14 cellular contexts compared by ENCODE assay signal in the genomic region with DNA sequence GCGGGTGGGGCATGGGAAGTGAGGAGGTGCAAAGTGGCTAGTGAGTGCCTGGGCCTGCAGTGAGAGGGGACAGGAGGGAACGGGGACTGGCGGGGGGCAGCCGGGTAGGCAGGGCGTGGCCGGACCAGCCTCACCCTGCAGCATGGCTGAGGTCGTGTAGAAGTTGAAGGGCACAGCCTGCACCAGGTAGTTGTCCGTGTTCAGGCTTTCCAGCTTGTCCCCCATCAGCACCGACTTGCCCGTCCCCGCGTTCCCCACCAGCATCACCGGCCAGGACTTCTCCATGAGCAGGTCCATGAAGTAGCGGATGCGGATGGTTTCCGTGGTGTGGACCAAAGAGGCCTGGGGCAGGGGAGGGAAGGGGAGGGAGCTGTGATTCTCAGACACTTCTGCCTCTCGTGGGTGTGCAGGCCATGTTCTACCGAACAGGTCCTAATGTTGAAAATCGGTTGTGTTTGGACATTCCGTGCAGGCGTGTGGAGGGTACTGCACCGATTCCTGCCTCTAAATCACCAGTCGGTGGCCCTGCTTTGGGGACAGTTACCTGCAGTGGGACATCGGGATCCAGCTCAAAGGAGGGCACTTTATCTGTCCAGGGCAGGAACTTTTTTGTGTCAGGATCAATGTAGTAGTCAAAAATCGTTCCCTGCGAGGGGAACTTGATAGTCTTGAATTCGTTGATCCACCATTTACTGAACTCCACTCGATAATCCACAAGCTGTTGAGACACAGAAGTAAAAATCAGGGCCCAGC.
DNase-seq lines count a peak whose midpoint lies in the region; ATAC-seq and TF ChIP-seq lines count a peak whose summit lies in the region.
"Had no signal": no experiment of that assay in that cellular context is flagged by ENCODE, and none has a peak within 500 bp of the region (broad histone marks: within the 10 kb centered on the region; RNA-seq: fewer than 3 reads in every experiment).

No MANE protein-coding gene starts in this region.

- H3K27ac Mint-ChIP-seq in activated CD4-positive, alpha-beta memory T cell treated with anti-CD3 and anti-CD28 coated beads for 36 hours, result no peak overlapping the region
- H3K27ac Mint-ChIP-seq in activated CD4-positive, alpha-beta memory T cell treated with anti-CD3 and anti-CD28 coated beads, Interleukin-2, amount 10 ng/mL, durations not matched to agents 7 days and 5 days, result no peak overlapping the region

- H3K4me2 ChIP-seq in KMS-11, result peak overlapping the region; percentile 77
- peak overlapping the region; percentile 83 for H3K4me2 ChIP-seq in smooth muscle cell

- 87% methylated on average over 21 of the region's 28 CpGs for WGBS in smooth muscle cell (ENCODE audit: low lambda C conversion rate)
- WGBS in testis, 2 donors, result 85 to 87% methylated on average over 22 to 28 of the region's 28 CpGs

- H3K79me2 ChIP-seq in KMS-11 (ENCODE audit: insufficient read depth, low read depth) (no peaks in the 10 kb centered on the region; the same call in 1 of the 2 replicates), smooth muscle cell (ENCODE audit: low read depth) (no peaks in the 10 kb centered on the region)

- POLR2A ChIA-PET in activated CD4-positive, alpha-beta memory T cell treated with anti-CD3 and anti-CD28 coated beads for 36 hours (lab: Charles Lee), result no interaction called here
- POLR2A ChIA-PET in activated CD4-positive, alpha-beta memory T cell treated with anti-CD3 and anti-CD28 coated beads, Interleukin-2, amount 10 ng/mL, durations not matched to agents 7 days and 5 days (lab: Charles Lee), result interaction anchor here (0.6 kb wide), 1 partner anchor 301 kb away, joined by 3 read pairs; no protein-coding TSS in a partner anchor

- H3K4me3 ChIP-seq in KMS-11 (IDR thresholded peaks at IDR 0.05; ENCODE audit: insufficient read depth, low read depth, low read length) (no peak overlapping the region), dorsolateral prefrontal cortex (peak overlapping the region in 13 of 59 donors; percentile 39 to 63 (median 51)), smooth muscle cell (peak overlapping the region; percentile 46), testis (no peak overlapping the region)

- ATAC-seq in HG03457 (IDR thresholded peaks at IDR 0.05; ENCODE audit: unreplicated experiment), result no peak

- CTCF ChIA-PET in activated CD4-positive, alpha-beta memory T cell treated with anti-CD3 and anti-CD28 coated beads for 36 hours (lab: Charles Lee), result interaction anchor here (3.3 kb wide), 1 partner anchor 11 kb away, joined by 11 read pairs; no protein-coding TSS in a partner anchor
- CTCF ChIA-PET in activated CD4-positive, alpha-beta memory T cell treated with anti-CD3 and anti-CD28 coated beads, Interleukin-2, amount 10 ng/mL, durations not matched to agents 7 days and 5 days (lab: Charles Lee), result interaction anchor here (0.6 kb wide), 1 partner anchor 127 kb away, joined by 3 read pairs; no protein-coding TSS in a partner anchor

- no peak for DNase-seq in activated CD4-positive, alpha-beta memory T cell treated with anti-CD3 and anti-CD28 coated beads for 36 hours
- DNase-seq in activated CD4-positive, alpha-beta memory T cell treated with anti-CD3 and anti-CD28 coated beads, Interleukin-2, amount 10 ng/mL, durations not matched to agents 7 days and 5 days, result no peak
- DNase-seq in dorsolateral prefrontal cortex, result no peak
- DNase-seq in smooth muscle cell (lab: John Stamatoyannopoulos, UW; ENCODE audit: unreplicated experiment), result no peak
- no peak for DNase-seq in testis
- DNase-seq in RKO (ENCODE audit: low spot score), result no peak
- DNase-seq: ACHN, dermis blood vessel endothelial cell, lower lobe of right lung, stomach had no signal

- H3K4me3 Mint-ChIP-seq in activated CD4-positive, alpha-beta memory T cell treated with anti-CD3 and anti-CD28 coated beads for 36 hours, result peak overlapping the region; percentile 71
- H3K4me3 Mint-ChIP-seq in activated CD4-positive, alpha-beta memory T cell treated with anti-CD3 and anti-CD28 coated beads, Interleukin-2, amount 10 ng/mL, durations not matched to agents 7 days and 5 days, result no peak overlapping the region

- peaks cover 4% of the 10 kb centered on the region for H3K27me3 Mint-ChIP-seq in activated CD4-positive, alpha-beta memory T cell treated with anti-CD3 and anti-CD28 coated beads for 36 hours
- peaks cover 13% of the 10 kb centered on the region for H3K27me3 Mint-ChIP-seq in activated CD4-positive, alpha-beta memory T cell treated with anti-CD3 and anti-CD28 coated beads, Interleukin-2, amount 10 ng/mL, durations not matched to agents 7 days and 5 days

- H4K20me1 ChIP-seq in KMS-11 (ENCODE audit: insufficient read depth), result no peaks in the 10 kb centered on the region
- no peaks in the 10 kb centered on the region for H4K20me1 ChIP-seq in smooth muscle cell (ENCODE audit: low read depth)

- no peak for TF ChIP-seq CTCF in KMS-11 (conservative IDR thresholded peaks at IDR 0.05; ENCODE audit: low read depth, low read length)
- TF ChIP-seq CTCF in dorsolateral prefrontal cortex (IDR thresholded peaks at IDR 0.05 in 54 of 56, conservative IDR thresholded peaks at IDR 0.05 in 2 of 56; ENCODE audit: low read depth in 1 of 56, partially characterized antibody in 56 of 56), result no peak
- TF ChIP-seq CTCF in smooth muscle cell (IDR thresholded peaks at IDR 0.05; ENCODE audit: borderline replicate concordance, insufficient read depth, poor library complexity, severe bottlenecking), result no peak
- TF ChIP-seq CTCF in testis (IDR thresholded peaks at IDR 0.05), result no peak

- TF ChIP-seq POLR2A in testis (IDR thresholded peaks at IDR 0.05), result no peak

- H3K4me1 ChIP-seq in KMS-11 (ENCODE audit: low read depth, poor library complexity, severe bottlenecking) (peaks cover 8% of the 10 kb centered on the region), smooth muscle cell (ENCODE audit: low read depth) (peaks cover 8% of the 10 kb centered on the region), testis (no peaks in the 10 kb centered on the region)
- H3K4me1 ChIP-seq: Caco-2 had no signal

- H3K9ac ChIP-seq in KMS-11 (peak overlapping the region; percentile 73; the same call in 1 of the 2 replicates), smooth muscle cell (ENCODE audit: low read depth) (no peak overlapping the region)

- no peak overlapping the region for H3K27ac ChIP-seq in KMS-11
- H3K27ac ChIP-seq in dorsolateral prefrontal cortex, result peak overlapping the region in 32 of 59 donors; percentile 7 to 96 (median 68)
- H3K27ac ChIP-seq in smooth muscle cell (ENCODE audit: low read depth), result no peak overlapping the region
- no peak overlapping the region for H3K27ac ChIP-seq in testis
- H3K27ac ChIP-seq: lower lobe of right lung, neutrophil, stomach had no signal

- H3K4me1 Mint-ChIP-seq in activated CD4-positive, alpha-beta memory T cell treated with anti-CD3 and anti-CD28 coated beads for 36 hours (ENCODE audit: low read depth), result peaks cover 5% of the 10 kb centered on the region
- H3K4me1 Mint-ChIP-seq in activated CD4-positive, alpha-beta memory T cell treated with anti-CD3 and anti-CD28 coated beads, Interleukin-2, amount 10 ng/mL, durations not matched to agents 7 days and 5 days, result peaks cover 8% of the 10 kb centered on the region

- H3K36me3 ChIP-seq in KMS-11 (ENCODE audit: insufficient read depth) (no peaks in the 10 kb centered on the region), smooth muscle cell (ENCODE audit: low read depth) (no peaks in the 10 kb centered on the region), testis (ENCODE audit: low read depth, missing control alignments) (no peaks in the 10 kb centered on the region)
- H3K36me3 ChIP-seq: lower lobe of right lung, neutrophil, stomach had no signal

- H3K9me3 ChIP-seq in smooth muscle cell (replicated peaks; ENCODE audit: low read depth), result no peaks in the 10 kb centered on the region
- H3K9me3 ChIP-seq in testis, result no peaks in the 10 kb centered on the region
- H3K9me3 ChIP-seq: Caco-2, lower lobe of right lung, neutrophil, stomach had no signal

- H3F3A ChIP-seq in smooth muscle cell (ENCODE audit: low read depth), result no peaks in the 10 kb centered on the region

- no peaks in the 10 kb centered on the region for H3K9me3 Mint-ChIP-seq in activated CD4-positive, alpha-beta memory T cell treated with anti-CD3 and anti-CD28 coated beads for 36 hours
- no peaks in the 10 kb centered on the region for H3K9me3 Mint-ChIP-seq in activated CD4-positive, alpha-beta memory T cell treated with anti-CD3 and anti-CD28 coated beads, Interleukin-2, amount 10 ng/mL, durations not matched to agents 7 days and 5 days

- intact Hi-C loops in activated CD4-positive, alpha-beta memory T cell treated with anti-CD3 and anti-CD28 coated beads for 36 hours (cut with micrococcal nuclease), result no loop called here
- intact Hi-C loops in dorsolateral prefrontal cortex (cut with DNase I) (no loop called here), testis (cut with DNase I; ENCODE audit: low total_unique reads) (no loop called here)

- H3K36me3 Mint-ChIP-seq in activated CD4-positive, alpha-beta memory T cell treated with anti-CD3 and anti-CD28 coated beads for 36 hours, result no peaks in the 10 kb centered on the region
- H3K36me3 Mint-ChIP-seq in activated CD4-positive, alpha-beta memory T cell treated with anti-CD3 and anti-CD28 coated beads, Interleukin-2, amount 10 ng/mL, durations not matched to agents 7 days and 5 days (ENCODE audit: low read depth), result no peaks in the 10 kb centered on the region

- H3K27me3 ChIP-seq in KMS-11 (ENCODE audit: insufficient read depth, low read depth) (no peaks in the 10 kb centered on the region), dorsolateral prefrontal cortex (peaks cover 0 to 9% (median 0%) of the 10 kb centered on the region in 45 donors), smooth muscle cell (ENCODE audit: low read depth) (no peaks in the 10 kb centered on the region), testis (no peaks in the 10 kb centered on the region)

- H2AFZ ChIP-seq in KMS-11 (ENCODE audit: low read depth), result peak overlapping the region; percentile 100; the same call in 1 of the 2 replicates
- no peak overlapping the region for H2AFZ ChIP-seq in smooth muscle cell (ENCODE audit: low read depth)

Comparison
In these comparisons a context has a peak if more than half of its experiments do, and no peak if none do; other contexts are left out.
1. H3K27ac ChIP-seq: peak in dorsolateral prefrontal cortex (32 of 59); none in KMS-11 (single experiment), smooth muscle cell (single experiment) and testis (0 of 2).